Comparison of ENCODE assay signal across 17 cellular contexts in the genomic region with DNA sequence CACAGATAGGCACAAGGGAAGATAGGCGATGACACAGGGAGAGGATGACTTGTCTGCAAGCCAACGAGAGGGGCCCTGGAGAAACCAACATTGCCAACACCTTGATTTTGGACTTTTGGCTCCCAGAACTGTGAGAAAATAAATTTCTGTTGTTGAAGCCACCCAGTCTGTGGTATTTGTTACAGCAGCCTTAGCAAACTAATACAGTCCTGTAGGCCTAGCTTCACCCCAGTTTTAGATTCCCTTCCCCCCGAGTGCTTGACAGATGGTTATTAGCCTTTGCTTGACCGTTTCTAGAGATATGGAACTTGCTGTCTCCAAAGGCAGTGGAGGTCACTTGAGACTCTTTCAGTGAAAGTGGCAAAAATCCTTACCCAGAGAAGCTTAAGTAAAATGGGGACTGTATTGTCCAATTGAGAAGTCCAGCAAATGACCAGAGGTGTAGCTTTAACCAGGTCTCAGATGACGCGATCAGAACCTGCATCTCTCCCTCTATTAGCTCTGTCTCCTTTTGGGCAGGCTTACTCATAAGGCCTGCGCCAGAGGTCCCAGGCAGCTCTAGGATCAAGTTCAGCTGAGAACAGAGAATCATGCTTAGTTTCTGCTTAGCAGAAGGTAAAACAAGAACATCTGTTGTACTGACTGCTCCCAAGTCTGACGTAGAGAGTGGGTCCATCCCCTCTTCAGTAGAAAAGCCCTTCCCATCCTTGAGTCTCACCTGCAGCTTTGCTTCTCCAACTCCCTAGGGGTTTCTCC. TPM values are rescaled to one million over a fixed set of nuclear protein-coding genes. Genes with fewer than 3 reads are reported as not detected.
DNase-seq lines count a peak whose midpoint lies in the region; ATAC-seq and TF ChIP-seq lines count a peak whose summit lies in the region.
"Had no signal": no experiment of that assay in that cellular context is flagged by ENCODE, and none has a peak within 500 bp of the region (broad histone marks: within the 10 kb centered on the region; RNA-seq: fewer than 3 reads in every experiment).

No MANE protein-coding gene starts in this region.

- ATAC-seq in CD4-positive, alpha-beta T cell (ENCODE audit: poor library complexity): no peak
- ATAC-seq in mucosa of descending colon: no peak
- ATAC-seq: T-cell had no signal

- POLR2A ChIA-PET in CD4-positive, alpha-beta T cell (lab: Charles Lee): no interaction called here

- DNase-seq in CD4-positive, alpha-beta T cell: no peak
- DNase-seq in DMS 273 treated with DMSO at 0.1 percent for 48 hours (lab: John Stamatoyannopoulos, UW): peak; percentile 11
- peak; percentile 30 for DNase-seq in NCI-H524 treated with DMSO at 0.1 percent for 48 hours (lab: John Stamatoyannopoulos, UW)
- peak; percentile 13 to 22 for DNase-seq in erythroblast (lab: John Stamatoyannopoulos, UW)
- DNase-seq in mucosa of descending colon: no peak
- DNase-seq in G401 (ENCODE audit: low spot score): no peak
- DNase-seq in stimulated activated naive CD4-positive, alpha-beta T cell treated with Interleukin-2 at 50 U/mL for 16 hours (lab: John Stamatoyannopoulos, UW): no peak
- DNase-seq: CD4-positive, alpha-beta memory T cell; GDM1; H7; Kasumi-1; NCI-H187; NCI-H748 treated with DMSO at 0.1 percent for 48 hours; Peyer's patch; SJCRH30; T-cell had no signal

- no peak for TF ChIP-seq POLR2A in erythroblast (IDR thresholded peaks at IDR 0.05; ENCODE audit: low read length)

- H3K4me1 ChIP-seq in mucosa of descending colon (ENCODE audit: low read depth): no peaks in the 10 kb centered on the region
- H3K4me1 ChIP-seq: Peyer's patch, SJCRH30 had no signal

- no peak overlapping the region for H3K4me3 ChIP-seq in mucosa of descending colon
- H3K4me3 ChIP-seq: Peyer's patch, SJCRH30 had no signal

- TF ChIP-seq CTCF in CD4-positive, alpha-beta T cell (IDR thresholded peaks at IDR 0.05): no peak
- TF ChIP-seq CTCF in mucosa of descending colon (IDR thresholded peaks at IDR 0.05): no peak

- H3K27me3 ChIP-seq in CD4-positive, alpha-beta T cell (ENCODE audit: control insufficient read depth, insufficient read depth, low read length): no peaks in the 10 kb centered on the region
- H3K27me3 ChIP-seq: Peyer's patch, SJCRH30 had no signal

- H3K4me1 Mint-ChIP-seq in CD4-positive, alpha-beta T cell (ENCODE audit: low read depth): peaks cover 81% of the 10 kb centered on the region

- in situ Hi-C loops in G401 (cut with HindIII; ENCODE audit: low sequenced_read_pairs): no loop called here

- H3K36me3 Mint-ChIP-seq in CD4-positive, alpha-beta T cell (ENCODE audit: low read depth): peaks cover 71% of the 10 kb centered on the region

- no peak overlapping the region for H3K4me3 Mint-ChIP-seq in CD4-positive, alpha-beta T cell
- H3K4me3 Mint-ChIP-seq: T-cell had no signal

- no peaks in the 10 kb centered on the region for H3K27me3 Mint-ChIP-seq in CD4-positive, alpha-beta T cell
- H3K27me3 Mint-ChIP-seq: CD4-positive, alpha-beta memory T cell; IgD-negative memory B cell; T-cell had no signal

- H3K9me3 ChIP-seq in CD4-positive, alpha-beta T cell (ENCODE audit: control insufficient read depth, low read length): no peaks in the 10 kb centered on the region
- no peaks in the 10 kb centered on the region for H3K9me3 ChIP-seq in mucosa of descending colon
- H3K9me3 ChIP-seq: Peyer's patch, SJCRH30 had no signal

- CTCF ChIA-PET in CD4-positive, alpha-beta T cell (lab: Charles Lee): no interaction called here

- H3K27ac Mint-ChIP-seq in CD4-positive, alpha-beta T cell: peak overlapping the region; percentile 6

- intact Hi-C loops in CD4-positive, alpha-beta T cell (cut with DNase I, micrococcal nuclease): loop anchor here in 1 of 2 experiments (5.0 kb wide), 1 partner anchor 36 kb away; no protein-coding TSS in a partner anchor
- intact Hi-C loops in mucosa of descending colon (cut with DNase I, micrococcal nuclease): no loop called here

- no peak overlapping the region for H3K27ac ChIP-seq in CD4-positive, alpha-beta T cell (ENCODE audit: low read depth, low read length)
- H3K27ac ChIP-seq: Peyer's patch, SJCRH30 had no signal

- H3K36me3 ChIP-seq in mucosa of descending colon (ENCODE audit: low read depth): no peaks in the 10 kb centered on the region
- H3K36me3 ChIP-seq: Peyer's patch, SJCRH30 had no signal

- no peaks in the 10 kb centered on the region for H3K9me3 Mint-ChIP-seq in CD4-positive, alpha-beta T cell
- H3K9me3 Mint-ChIP-seq: IgD-negative memory B cell, T-cell had no signal

RNA-seq across cellular contexts. Expression of gene MFSD6, which starts 50.4 kb away (rescaled TPM):
- total RNA-seq in CD4-positive, alpha-beta T cell: 10 to 100 TPM; 41.2 to 47.8 TPM
- 10 to 100 TPM; 58.4 to 73.2 (median 64.1) TPM for total RNA-seq in mucosa of descending colon
- 0.71 TPM in 1 of 2 replicates, not detected in the other for total RNA-seq in G401 (2014; rRNA removed; shearing (Covaris generic))

Comparison
In these comparisons a context has a peak if more than half of its experiments do, and no peak if none do; other contexts are left out.
1. DNase-seq: peak in DMS 273 treated with DMSO at 0.1 percent for 48 hours (single experiment), NCI-H524 treated with DMSO at 0.1 percent for 48 hours (single experiment) and erythroblast (2 of 2); none in CD4-positive, alpha-beta T cell (0 of 10), mucosa of descending colon (0 of 3), G401 (single experiment) and stimulated activated naive CD4-positive, alpha-beta T cell treated with Interleukin-2 at 50 U/mL for 16 hours (single experiment).
2. RNA of gene MFSD6, which starts 50.4 kb away (total RNA-seq): 58.4 to 73.2 TPM in mucosa of descending colon and 41.2 to 47.8 TPM in CD4-positive, alpha-beta T cell; 0.71 TPM in G401; every median in the first group is over 10 times any median in the second.